Comparison of ENCODE assay signal across 8 cellular contexts in genomic region chr20:17938889-17939619, GRCh38. TPM values are rescaled to one million over a fixed set of nuclear protein-coding genes. Genes with fewer than 3 reads are reported as not detected.
DNase-seq lines count a peak whose midpoint lies in the region; ATAC-seq and TF ChIP-seq lines count a peak whose summit lies in the region.

No MANE protein-coding gene starts in this region.

- no peaks in the 10 kb centered on the region for H3F3A ChIP-seq in neural cell (ENCODE audit: insufficient read depth, low read length, poor library complexity, severe bottlenecking)

- no peaks in the 10 kb centered on the region for H3K79me2 ChIP-seq in neural cell (replicated peaks; ENCODE audit: insufficient read depth, low read length)

- H3K9ac ChIP-seq in neural cell (ENCODE audit: low read length): no peak overlapping the region

- WGBS in suprapubic skin: 30% methylated on average over 11 of the region's 13 CpGs

- TF ChIP-seq RAD21 in neural cell (conservative IDR thresholded peaks at IDR 0.05): peak; percentile 92

- peak; percentile 40 for DNase-seq in Caki2 (ENCODE audit: low read depth)
- DNase-seq in NCI-H82 treated with DMSO at 0.1 percent for 48 hours (lab: John Stamatoyannopoulos, UW; ENCODE audit: unreplicated experiment): peak; percentile 75
- DNase-seq in activated T-cell treated with anti-CD3 and anti-CD28 coated beads for 1 hour (ENCODE audit: low read depth): peak; percentile 36
- DNase-seq in fibroblast of gingiva (ENCODE audit: low read depth): peak; percentile 55
- DNase-seq in suprapubic skin (ENCODE audit: low spot score in 2 of 2): no peak

- no peaks in the 10 kb centered on the region for H4K20me1 ChIP-seq in neural cell (ENCODE audit: insufficient read depth)

- no peak overlapping the region for H2AFZ ChIP-seq in neural cell (ENCODE audit: low read depth, low read length)

- no peak overlapping the region for H3K4me2 ChIP-seq in neural cell (ENCODE audit: low read length)

- H3K27ac ChIP-seq in neural cell (ENCODE audit: low read length): no peak overlapping the region
- no peak overlapping the region for H3K27ac ChIP-seq in suprapubic skin

- H3K4me1 ChIP-seq in suprapubic skin: peaks cover 30% of the 10 kb centered on the region

- peak; percentile 93 for TF ChIP-seq CTCF in neural cell (IDR thresholded peaks at IDR 0.05; ENCODE audit: poor library complexity, severe bottlenecking)
- peak; percentile 70 to 85 for TF ChIP-seq CTCF in suprapubic skin (IDR thresholded peaks at IDR 0.05)

- ATAC-seq in GM19438 (IDR thresholded peaks at IDR 0.05; ENCODE audit: low read depth, unreplicated experiment) (peak; percentile 69), HG03520 (IDR thresholded peaks at IDR 0.05; ENCODE audit: unreplicated experiment) (peak; percentile 73)

- H3K9me3 ChIP-seq in neural cell (ENCODE audit: low read length) (no peaks in the 10 kb centered on the region), suprapubic skin (no peaks in the 10 kb centered on the region)

- H3K27me3 ChIP-seq in neural cell (ENCODE audit: insufficient read depth, low read depth, low read length) (no peaks in the 10 kb centered on the region), suprapubic skin (no peaks in the 10 kb centered on the region)

- H3K36me3 ChIP-seq in neural cell (ENCODE audit: insufficient read depth, low read length) (no peaks in the 10 kb centered on the region), suprapubic skin (peaks cover 34% of the 10 kb centered on the region)

- in situ Hi-C loops in Caki2 (cut with HindIII; ENCODE audit: low pct_unique_long_range_greater_than_20kb, low sequenced_read_pairs): no loop called here

- TF ChIP-seq POLR2A in suprapubic skin (IDR thresholded peaks at IDR 0.05): no peak

- H3K4me3 ChIP-seq in neural cell (ENCODE audit: low read length) (no peak overlapping the region), suprapubic skin (no peak overlapping the region)

- no peaks in the 10 kb centered on the region for H3K9me2 ChIP-seq in neural cell (ENCODE audit: insufficient read depth, low read length)

- TF ChIP-seq EP300 in neural cell (conservative IDR thresholded peaks at IDR 0.05; ENCODE audit: poor library complexity, severe bottlenecking) (no peak), suprapubic skin (IDR thresholded peaks at IDR 0.05) (no peak)

TF ChIP-seq in neural cell, 6 proteins besides CTCF, POLR2A, EP300 and RAD21:
- TF ChIP-seq EZH2 (IDR thresholded peaks at IDR 0.05; ENCODE audit: borderline replicate concordance, insufficient read depth, low read length, poor library complexity, severe bottlenecking): no peak
- TF ChIP-seq TAF1 (IDR thresholded peaks at IDR 0.05; ENCODE audit: low read depth): no peak
- no peak for TF ChIP-seq POLR2AphosphoS5 (IDR thresholded peaks at IDR 0.05)
- no peak for TF ChIP-seq MXI1 (conservative IDR thresholded peaks at IDR 0.05; ENCODE audit: poor library complexity, severe bottlenecking)
- TF ChIP-seq SMC3 (conservative IDR thresholded peaks at IDR 0.05; ENCODE audit: poor library complexity): peak; percentile 90

RNA-seq across cellular contexts. Expression of gene SNX5, which starts 29.5 kb away (rescaled TPM):
- total RNA-seq in Caki2 (2014; rRNA removed; shearing (Covaris generic); ENCODE audit: low replicate concordance): 132 and 137 TPM in 2 replicates
- 59.8 and 66.6 TPM in 2 replicates for polyA plus RNA-seq in neural cell
- 53.4 and 59.9 TPM in 2 replicates for polyA minus RNA-seq in neural cell
- 100 to 1,000 TPM in 1 of 4 donors, 10 to 100 TPM in 3; 49.9 to 114 (median 64.5) TPM for total RNA-seq in suprapubic skin

RNA-seq across cellular contexts. Expression of gene MGME1, which starts 29.8 kb away (rescaled TPM):
- total RNA-seq in Caki2 (2014; rRNA removed; shearing (Covaris generic); ENCODE audit: low replicate concordance): 22.7 and 36.9 TPM in 2 replicates
- polyA plus RNA-seq in neural cell: 4.4 and 7.0 TPM in 2 replicates
- polyA minus RNA-seq in neural cell: 9.6 and 11.2 TPM in 2 replicates
- 10 to 100 TPM; 30.2 to 68.1 (median 32.8) TPM for total RNA-seq in suprapubic skin

Comparison
In these comparisons a context has a peak if more than half of its experiments do, and no peak if none do; other contexts are left out.
1. DNase-seq: peak in Caki2 (single experiment), NCI-H82 treated with DMSO at 0.1 percent for 48 hours (single experiment), activated T-cell treated with anti-CD3 and anti-CD28 coated beads for 1 hour (single experiment) and fibroblast of gingiva (single experiment); none in suprapubic skin (0 of 2).